ENCODE assay signal across 27 cellular contexts in the genomic region with DNA sequence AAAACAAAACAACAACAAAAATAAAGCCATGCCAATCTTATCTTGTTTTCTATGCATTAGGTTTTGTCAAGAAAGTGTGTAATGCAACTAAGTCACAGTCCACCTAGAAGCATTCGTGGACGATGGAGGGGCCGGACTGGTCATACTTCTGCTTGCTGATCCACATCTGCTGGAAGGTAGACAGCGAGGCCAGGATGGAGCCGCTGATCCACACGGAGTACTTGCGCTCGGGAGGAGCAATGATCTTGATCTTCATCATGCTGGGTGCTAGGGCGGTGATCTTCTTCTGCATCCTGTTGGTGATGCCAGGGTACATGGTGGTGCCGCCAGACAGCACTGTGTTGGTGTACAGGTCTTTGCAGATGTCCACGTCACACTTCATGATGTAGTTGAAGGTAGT.
"Had no signal": no experiment of that assay in that cellular context is flagged by ENCODE, and none has a peak within 500 bp of the region (broad histone marks: within the 10 kb centered on the region; RNA-seq: fewer than 3 reads in every experiment).

No MANE protein-coding gene starts in this region.

- H3K9me3 ChIP-seq: stomach, suprapubic skin, testis, thoracic aorta, thyroid gland, tibial artery, tibial nerve, transverse colon, upper lobe of left lung, upper lobe of right lung, uterus, vagina had no signal

- H3K4me3 ChIP-seq: stomach, suprapubic skin, testis, thoracic aorta, thyroid gland, tibial artery, tibial nerve, transverse colon, upper lobe of left lung, upper lobe of right lung, uterus, vagina had no signal

- H3K27me3 ChIP-seq: stomach, suprapubic skin, testis, thyroid gland, tibial nerve, transverse colon, upper lobe of left lung, upper lobe of right lung, uterus, vagina had no signal

- H3K9me3 Mint-ChIP-seq: stimulated activated effector memory CD8-positive, alpha-beta T cell treated with anti-CD3 and anti-CD28 coated beads, Interleukin-12 subunit alpha, Interleukin-12 subunit beta, amount 100 ng/mL, for 72 hours; stimulated activated memory B cell treated with anti-CD40 and anti-IgM and Interleukin-4, amounts not matched to agents 10 μg/mL and 1 μg/mL and 100 μg/mL, for 72 hours; stimulated activated naive B cell treated with anti-CD40 and anti-IgM and Interleukin-4, amounts not matched to agents 10 μg/mL and 1 μg/mL and 100 μg/mL, for 72 hours; stimulated activated naive CD8-positive, alpha-beta T cell treated with anti-CD3 and anti-CD28 coated beads, Interleukin-15, amount 100 ng/mL, for 72 hours; stimulated activated naive CD8-positive, alpha-beta T cell treated with anti-CD3 and anti-CD28 coated beads, Interleukin-15, Interleukin-2, amounts not matched to agents 100 ng/mL and 50 ng/mL, for 24 hours; type B pancreatic cell had no signal

- H3K36me3 ChIP-seq: stomach, suprapubic skin, thoracic aorta, thyroid gland, tibial artery, tibial nerve, transverse colon, upper lobe of left lung, upper lobe of right lung, uterus, vagina had no signal

- H3K27me3 Mint-ChIP-seq: stimulated activated memory B cell treated with anti-CD40 and anti-IgM and Interleukin-4, amounts not matched to agents 10 μg/mL and 1 μg/mL and 100 μg/mL, for 72 hours; stimulated activated naive B cell treated with anti-CD40 and anti-IgM and Interleukin-4, amounts not matched to agents 10 μg/mL and 1 μg/mL and 100 μg/mL, for 72 hours; stimulated activated naive CD8-positive, alpha-beta T cell treated with anti-CD3 and anti-CD28 coated beads, Interleukin-15, amount 100 ng/mL, for 72 hours; stimulated activated naive CD8-positive, alpha-beta T cell treated with anti-CD3 and anti-CD28 coated beads, Interleukin-15, Interleukin-2, amounts not matched to agents 100 ng/mL and 50 ng/mL, for 24 hours; type B pancreatic cell had no signal

- H3K36me3 Mint-ChIP-seq: stimulated activated effector memory CD8-positive, alpha-beta T cell treated with anti-CD3 and anti-CD28 coated beads, Interleukin-12 subunit alpha, Interleukin-12 subunit beta, amount 100 ng/mL, for 72 hours; stimulated activated memory B cell treated with anti-CD40 and anti-IgM and Interleukin-4, amounts not matched to agents 10 μg/mL and 1 μg/mL and 100 μg/mL, for 72 hours; type B pancreatic cell had no signal

- H3K4me3 Mint-ChIP-seq: stimulated activated effector memory CD8-positive, alpha-beta T cell treated with anti-CD3 and anti-CD28 coated beads, Interleukin-12 subunit alpha, Interleukin-12 subunit beta, amount 100 ng/mL, for 72 hours; stimulated activated memory B cell treated with anti-CD40 and anti-IgM and Interleukin-4, amounts not matched to agents 10 μg/mL and 1 μg/mL and 100 μg/mL, for 72 hours; stimulated activated naive B cell treated with anti-CD40 and anti-IgM and Interleukin-4, amounts not matched to agents 10 μg/mL and 1 μg/mL and 100 μg/mL, for 72 hours; stimulated activated naive CD8-positive, alpha-beta T cell treated with anti-CD3 and anti-CD28 coated beads, Interleukin-15, amount 100 ng/mL, for 72 hours; stimulated activated naive CD8-positive, alpha-beta T cell treated with anti-CD3 and anti-CD28 coated beads, Interleukin-15, Interleukin-2, amounts not matched to agents 100 ng/mL and 50 ng/mL, for 24 hours; type B pancreatic cell had no signal

- H3K27ac ChIP-seq: stomach, suprapubic skin, testis, thoracic aorta, thyroid gland, tibial artery, tibial nerve, transverse colon, upper lobe of left lung, upper lobe of right lung, uterus, vagina had no signal

- DNase-seq: stimulated activated CD4-positive, alpha-beta T cell treated with anti-CD3 and anti-CD28 coated beads, Interleukin-2, amount 100 ng/mL, for 48 hours; stimulated activated CD4-positive, alpha-beta T cell treated with anti-CD3 and anti-CD28 coated beads, Interleukin-4, amount 100 ng/mL, for 1 hour; stimulated activated CD4-positive, alpha-beta T cell treated with anti-CD3 and anti-CD28 coated beads, Interleukin-4, amount 100 ng/mL, for 24 hours; stimulated activated CD4-positive, alpha-beta T cell treated with anti-CD3 and anti-CD28 coated beads, Interleukin-4, amount 100 ng/mL, for 4 hours; stimulated activated CD8-positive, alpha-beta memory T cell treated with anti-CD3 and anti-CD28 coated beads, Interleukin-4, amount 100 ng/mL, for 48 hours; stimulated activated naive B cell treated with anti-CD40 and anti-IgM and Interleukin-4, amounts not matched to agents 10 μg/mL and 1 μg/mL and 100 μg/mL, for 72 hours; stimulated activated naive CD4-positive, alpha-beta T cell; stimulated activated naive CD4-positive, alpha-beta T cell treated with Interleukin-2 at 50 U/mL for 16 hours; stimulated activated naive CD8-positive, alpha-beta T cell treated with anti-CD3 and anti-CD28 coated beads, Interleukin-15, amount 100 ng/mL, for 72 hours; stimulated activated naive CD8-positive, alpha-beta T cell treated with anti-CD3 and anti-CD28 coated beads, Interleukin-15, Interleukin-2, amounts not matched to agents 100 U/mL and 50 U/mL, for 24 hours; stomach; substantia nigra; testis; thyroid gland; tibial artery; transverse colon; upper lobe of right lung; uterus had no signal

- ATAC-seq: stimulated activated effector memory CD8-positive, alpha-beta T cell treated with anti-CD3 and anti-CD28 coated beads, Interleukin-12 subunit alpha, Interleukin-12 subunit beta, amount 100 ng/mL, for 72 hours; stimulated activated memory B cell treated with anti-CD40 and anti-IgM and Interleukin-4, amounts not matched to agents 10 μg/mL and 1 μg/mL and 100 μg/mL, for 72 hours; stimulated activated naive B cell treated with anti-CD40 and anti-IgM and Interleukin-4, amounts not matched to agents 10 μg/mL and 1 μg/mL and 100 μg/mL, for 72 hours; stimulated activated naive CD8-positive, alpha-beta T cell treated with anti-CD3 and anti-CD28 coated beads, Interleukin-15, amount 100 ng/mL, for 72 hours; stimulated activated naive CD8-positive, alpha-beta T cell treated with anti-CD3 and anti-CD28 coated beads, Interleukin-15, Interleukin-2, amounts not matched to agents 100 U/mL and 50 U/mL, for 24 hours; upper lobe of right lung had no signal

- H3K27ac Mint-ChIP-seq: stimulated activated effector memory CD8-positive, alpha-beta T cell treated with anti-CD3 and anti-CD28 coated beads, Interleukin-12 subunit alpha, Interleukin-12 subunit beta, amount 100 ng/mL, for 72 hours; stimulated activated memory B cell treated with anti-CD40 and anti-IgM and Interleukin-4, amounts not matched to agents 10 μg/mL and 1 μg/mL and 100 μg/mL, for 72 hours; stimulated activated naive B cell treated with anti-CD40 and anti-IgM and Interleukin-4, amounts not matched to agents 10 μg/mL and 1 μg/mL and 100 μg/mL, for 72 hours; stimulated activated naive CD8-positive, alpha-beta T cell treated with anti-CD3 and anti-CD28 coated beads, Interleukin-15, amount 100 ng/mL, for 72 hours; stimulated activated naive CD8-positive, alpha-beta T cell treated with anti-CD3 and anti-CD28 coated beads, Interleukin-15, Interleukin-2, amounts not matched to agents 100 ng/mL and 50 ng/mL, for 24 hours; type B pancreatic cell had no signal

- H3K4me1 ChIP-seq: stomach, suprapubic skin, testis, tibial artery, tibial nerve, transverse colon, upper lobe of right lung, uterus, vagina had no signal
